In the genomic region with DNA sequence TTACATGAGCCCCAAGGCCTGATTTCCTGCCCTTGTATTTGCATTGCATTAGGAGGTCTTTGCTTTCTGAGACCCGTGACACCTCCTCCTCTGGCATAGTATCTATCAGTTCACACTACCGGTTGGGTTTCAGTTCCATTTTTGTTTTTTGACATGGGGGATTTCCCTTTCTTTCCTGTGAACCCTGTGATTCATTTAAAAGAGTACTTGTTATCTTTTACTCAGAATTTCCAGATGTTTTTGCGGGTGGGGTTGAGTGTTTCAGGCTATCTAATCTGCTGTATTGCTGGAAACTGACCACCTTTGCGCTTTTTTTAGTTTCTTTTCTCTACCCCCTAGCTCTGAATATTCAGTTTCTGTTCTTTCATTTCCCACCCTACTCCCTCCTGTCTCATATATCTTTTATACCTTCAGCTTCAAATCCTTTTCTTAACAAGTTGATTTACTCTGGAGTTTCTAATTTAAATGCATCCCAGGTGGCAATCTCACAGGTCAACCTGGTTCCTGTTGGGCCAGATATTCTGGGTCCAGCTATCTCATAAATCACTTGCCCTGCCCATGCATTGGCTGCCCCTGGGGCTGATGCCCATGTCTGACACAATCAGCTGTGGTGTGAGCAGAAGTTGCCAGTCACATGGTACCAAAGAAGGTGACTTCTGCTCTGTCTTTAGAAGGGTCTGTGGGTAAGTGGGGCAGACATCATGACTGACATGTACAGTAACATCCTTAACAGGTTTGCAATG, we compare ENCODE assay signal across 8 cellular contexts. TPM values are rescaled to one million over a fixed set of nuclear protein-coding genes. Genes with fewer than 3 reads are reported as not detected.
DNase-seq lines count a peak whose midpoint lies in the region; ATAC-seq and TF ChIP-seq lines count a peak whose summit lies in the region.

No MANE protein-coding gene starts in this region.

- WGBS in prostate gland, result 42% methylated on average over 4 of the region's 4 CpGs

- ATAC-seq in GM19452 (IDR thresholded peaks at IDR 0.05; ENCODE audit: unreplicated experiment), result peak; percentile 70
- ATAC-seq in HG03469 (IDR thresholded peaks at IDR 0.05; ENCODE audit: unreplicated experiment), result peak; percentile 73

- TF ChIP-seq POLR2A in prostate gland (IDR thresholded peaks at IDR 0.05), result no peak

- intact Hi-C loops in prostate gland (cut with DNase I), result no loop called here

- TF ChIP-seq CTCF in prostate gland (IDR thresholded peaks at IDR 0.05), result no peak

- peak overlapping the region; percentile 1 for H2AFZ ChIP-seq in ACC112 (ENCODE audit: low read length, unreplicated experiment)

- H3K79me2 ChIP-seq in ACC112 (ENCODE audit: control insufficient read depth, insufficient read depth, low read length, unreplicated experiment), result no peaks in the 10 kb centered on the region

- H3K27me3 ChIP-seq in ACC112 (ENCODE audit: insufficient read depth, low read length), result no peaks in the 10 kb centered on the region
- H3K27me3 ChIP-seq in prostate gland (replicated peaks; ENCODE audit: insufficient read depth), result no peaks in the 10 kb centered on the region

- H3K4me3 ChIP-seq in ACC112 (ENCODE audit: low read depth, low read length) (no peak overlapping the region), prostate gland (no peak overlapping the region)

- no peak overlapping the region for H3K27ac ChIP-seq in ACC112 (ENCODE audit: low read depth, low read length)
- no peak overlapping the region for H3K27ac ChIP-seq in prostate gland

- H3K4me1 ChIP-seq in ACC112 (ENCODE audit: control insufficient read depth, insufficient read depth, low read length, unreplicated experiment) (peaks cover 10% of the 10 kb centered on the region), prostate gland (replicated peaks) (no peaks in the 10 kb centered on the region)

- peak; percentile 77 for DNase-seq in activated CD4-positive, alpha-beta T cell treated with anti-CD3 and anti-CD28 coated beads for 48 hours
- DNase-seq in germinal center (ENCODE audit: low spot score) (peak; percentile 76), DMS53 (lab: John Stamatoyannopoulos, UW) (no peak), prostate gland (ENCODE audit: low spot score) (no peak)
- DNase-seq in stimulated activated CD8-positive, alpha-beta memory T cell treated with anti-CD3 and anti-CD28 coated beads, Interleukin-7, amount 100 ng/mL, for 48 hours (ENCODE audit: extremely low read depth in 1 of 2, low read depth in 1 of 2), result peak; percentile 41 to 69

- H3K36me3 ChIP-seq in ACC112 (ENCODE audit: insufficient read depth, low read length), result no peaks in the 10 kb centered on the region
- H3K36me3 ChIP-seq in prostate gland, result no peaks in the 10 kb centered on the region

- no peaks in the 10 kb centered on the region for H3K9me3 ChIP-seq in prostate gland

RNA-seq across cellular contexts. Expression of a gene that starts 14.3 kb away (rescaled TPM):
- total RNA-seq in prostate gland, result 10 to 100 TPM; 21.6 to 35.6 TPM

Comparison
In these comparisons a context has a peak if more than half of its experiments do, and no peak if none do; other contexts are left out.
1. DNase-seq: peak in activated CD4-positive, alpha-beta T cell treated with anti-CD3 and anti-CD28 coated beads for 48 hours (single experiment), germinal center (single experiment) and stimulated activated CD8-positive, alpha-beta memory T cell treated with anti-CD3 and anti-CD28 coated beads, Interleukin-7, amount 100 ng/mL, for 48 hours (2 of 2); none in DMS53 (single experiment) and prostate gland (single experiment).